ENCODE assay signal across 2 cellular contexts in genomic region chr5:74530316-74530917, GRCh38.
TF ChIP-seq lines count a peak whose summit lies in the region.

No MANE protein-coding gene starts in this region.

TF ChIP-seq in IMR-90, 13 proteins besides CTCF, POLR2A, EP300 and RAD21:
- TF ChIP-seq FOS (IDR thresholded peaks at IDR 0.05; ENCODE audit: low read depth, low read length) (0 out of 2 replicates have a peak, but pooled peaks have one; percentile 4), MAZ (IDR thresholded peaks at IDR 0.05; ENCODE audit: borderline replicate concordance, low read depth, low read length) (no peak)

TF ChIP-seq in endothelial cell of umbilical vein, 7 proteins besides CTCF, POLR2A, EP300 and RAD21:
- TF ChIP-seq MYC (IDR thresholded peaks at IDR 0.05; ENCODE audit: low read depth, low read length) (no peak), FOS (IDR thresholded peaks at IDR 0.05; ENCODE audit: borderline replicate concordance, insufficient read depth, low read length) (peak; percentile 33), EZH2 (IDR thresholded peaks at IDR 0.05; ENCODE audit: borderline replicate concordance, low read depth, low read length, severe bottlenecking) (no peak)
